In the genomic region with DNA sequence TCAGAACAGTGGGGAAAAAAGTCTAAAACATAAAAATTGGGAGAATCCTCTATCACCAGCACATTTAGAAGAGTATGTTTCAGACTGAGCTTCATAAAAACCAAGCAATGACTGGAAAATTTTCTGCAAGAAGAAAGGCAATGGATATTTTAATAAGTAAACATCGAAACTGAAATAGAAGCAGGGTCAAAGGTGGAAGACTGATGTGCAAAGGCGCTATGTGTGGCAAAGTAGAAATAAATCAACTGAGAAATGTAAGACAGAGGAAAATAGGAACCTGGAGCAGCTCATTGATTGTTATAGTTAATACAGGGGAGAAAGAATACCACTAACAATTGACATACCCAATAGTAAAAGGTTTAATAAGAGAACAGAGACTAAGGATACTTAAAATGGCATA, we compare ENCODE assay signal across 21 cellular contexts.
DNase-seq lines count a peak whose midpoint lies in the region; ATAC-seq and TF ChIP-seq lines count a peak whose summit lies in the region.
"Had no signal": no experiment of that assay in that cellular context is flagged by ENCODE, and none has a peak within 500 bp of the region (broad histone marks: within the 10 kb centered on the region; RNA-seq: fewer than 3 reads in every experiment).

No MANE protein-coding gene starts in this region.

- no peaks in the 10 kb centered on the region for H3K9me3 ChIP-seq in MM.1S (replicated peaks; ENCODE audit: insufficient read depth, low read length)
- no peaks in the 10 kb centered on the region for H3K9me3 ChIP-seq in thoracic aorta
- H3K9me3 ChIP-seq: BLaER1 had no signal

- no peak overlapping the region for H3K9ac ChIP-seq in MM.1S (ENCODE audit: low read length)
- H3K9ac ChIP-seq: BLaER1 had no signal

- H3K27me3 ChIP-seq in MM.1S (replicated peaks; ENCODE audit: insufficient read depth, low read length) (no peaks in the 10 kb centered on the region), thoracic aorta (replicated peaks; ENCODE audit: insufficient read depth) (no peaks in the 10 kb centered on the region)
- H3K27me3 ChIP-seq: BLaER1 had no signal

- H3K4me2 ChIP-seq in MM.1S (ENCODE audit: low read depth, low read length): peak overlapping the region; percentile 4; the same call in 1 of the 2 replicates
- H3K4me2 ChIP-seq: BLaER1 had no signal

- no peaks in the 10 kb centered on the region for H3K36me3 ChIP-seq in MM.1S (replicated peaks; ENCODE audit: insufficient read depth, low read length)
- H3K36me3 ChIP-seq in thoracic aorta: no peaks in the 10 kb centered on the region
- H3K36me3 ChIP-seq: BLaER1 had no signal

- H3K27ac ChIP-seq in MM.1S (ENCODE audit: low read length) (no peak overlapping the region), cingulate gyrus (ENCODE audit: low read depth, low read length) (peak overlapping the region; percentile 41), thoracic aorta (peak overlapping the region; percentile 72 to 85)
- H3K27ac ChIP-seq: BLaER1 had no signal

- DNase-seq in MM.1S: no peak
- DNase-seq in thoracic aorta (ENCODE audit: low spot score): no peak
- no peak for DNase-seq in GM10266 (ENCODE audit: extremely low spot score)
- DNase-seq in NCI-H2029 (lab: John Stamatoyannopoulos, UW): no peak
- DNase-seq: ACHN; CD4-positive, alpha-beta T cell; COR-L47; DMS 273 treated with DMSO at 0.1 percent for 48 hours; DMS79 treated with DMSO at 0.1 percent for 48 hours; GOT3; HCEC 1CT; KG1; MV-4-11; NCI-H1694 treated with DMSO at 0.1 percent for 48 hours; NCI-H446; NCI-H526 had no signal

- H2AFZ ChIP-seq in MM.1S (ENCODE audit: low read length): peak overlapping the region; percentile 0; the same call in 1 of the 2 replicates

- TF ChIP-seq CTCF in MM.1S (IDR thresholded peaks at IDR 0.05; ENCODE audit: low read length) (no peak), thoracic aorta (IDR thresholded peaks at IDR 0.05) (no peak), GM10266 (IDR thresholded peaks at IDR 0.05; ENCODE audit: control insufficient read depth, insufficient read depth, low read depth, missing control alignments) (no peak)

- H3K4me1 ChIP-seq in MM.1S (ENCODE audit: low read length): no peaks in the 10 kb centered on the region
- peaks cover 12 to 21% of the 10 kb centered on the region in 2 donors for H3K4me1 ChIP-seq in thoracic aorta (ENCODE audit: control insufficient read depth in 1 of 2, low read depth in 2 of 2)
- H3K4me1 ChIP-seq: BLaER1 had no signal

- no peaks in the 10 kb centered on the region for H3K79me2 ChIP-seq in MM.1S (ENCODE audit: low read length)

- H3K9me2 ChIP-seq in MM.1S (replicated peaks; ENCODE audit: insufficient read depth, low read length): no peaks in the 10 kb centered on the region

- H3F3A ChIP-seq in MM.1S (ENCODE audit: insufficient read depth, low read length): no peaks in the 10 kb centered on the region

- peak; percentile 31 for ATAC-seq in GM18868 (IDR thresholded peaks at IDR 0.05; ENCODE audit: unreplicated experiment)
- no peak for ATAC-seq in thoracic aorta (ENCODE audit: insufficient number of reproducible peaks, low FRiP score, low read depth)
- ATAC-seq in HG02970 (IDR thresholded peaks at IDR 0.05; ENCODE audit: low FRiP score, unreplicated experiment): no peak
- ATAC-seq: Panc1 had no signal

- H4K20me1 ChIP-seq in MM.1S (ENCODE audit: insufficient read depth, low read length): no peaks in the 10 kb centered on the region
- H4K20me1 ChIP-seq: BLaER1 had no signal

- H3K4me3 ChIP-seq in MM.1S (ENCODE audit: low read length) (no peak overlapping the region), thoracic aorta (no peak overlapping the region)
- H3K4me3 ChIP-seq: BLaER1 had no signal
